24 cellular contexts compared by ENCODE assay signal in the genomic region with DNA sequence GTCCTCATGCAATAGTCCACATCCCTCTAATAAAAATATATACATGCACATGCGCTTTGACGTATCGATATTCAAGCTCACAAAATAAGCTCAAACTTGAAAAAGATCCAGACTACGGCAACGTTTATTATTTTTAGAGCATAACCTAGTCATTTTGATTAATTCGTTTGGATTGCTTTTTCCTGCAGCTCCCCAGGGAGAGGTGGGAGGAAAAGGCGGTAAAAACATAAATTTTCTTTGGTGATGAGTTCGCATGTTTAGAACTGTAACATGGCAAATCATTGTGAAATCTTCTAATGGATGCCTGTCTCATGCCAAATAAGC.
DNase-seq lines count a peak whose midpoint lies in the region; TF ChIP-seq lines count a peak whose summit lies in the region.
"Had no signal": no experiment of that assay in that cellular context is flagged by ENCODE, and none has a peak within 500 bp of the region (broad histone marks: within the 10 kb centered on the region; RNA-seq: fewer than 3 reads in every experiment).

No MANE protein-coding gene starts in this region.

- TF ChIP-seq CTCF in esophagus squamous epithelium (IDR thresholded peaks at IDR 0.05), result no peak
- no peak for TF ChIP-seq CTCF in nephron (IDR thresholded peaks at IDR 0.05; ENCODE audit: unreplicated experiment in 3 of 3)
- TF ChIP-seq CTCF in endothelial cell (IDR thresholded peaks at IDR 0.05; ENCODE audit: unreplicated experiment), result no peak
- TF ChIP-seq CTCF in vagina (IDR thresholded peaks at IDR 0.05), result no peak

- H3K9me3 ChIP-seq in adipocyte (ENCODE audit: control insufficient read depth, low read length) (no peaks in the 10 kb centered on the region), esophagus squamous epithelium (no peaks in the 10 kb centered on the region), vagina (no peaks in the 10 kb centered on the region)
- H3K9me3 ChIP-seq: lower lobe of right lung, thoracic aorta had no signal

- intact Hi-C loops in esophagus squamous epithelium (cut with DNase I), result loop anchor here (10.0 kb wide), 1 partner anchor 60 kb away; no protein-coding TSS in a partner anchor
- intact Hi-C loops in vagina (cut with DNase I), result loop anchor here (10.0 kb wide), 1 partner anchor 280 kb away; the partner anchor contains the start of gene KLF3

- H3K36me3 Mint-ChIP-seq in nephron (ENCODE audit: low read depth) (peaks cover 5% of the 10 kb centered on the region), endothelial cell (ENCODE audit: low read depth, unreplicated experiment) (peaks cover 6% of the 10 kb centered on the region)
- H3K36me3 Mint-ChIP-seq: brain; CD8-positive, alpha-beta T cell; stimulated activated memory B cell treated with anti-CD40 and anti-IgM and Interleukin-4, amounts not matched to agents 10 μg/mL and 1 μg/mL and 100 μg/mL, for 72 hours had no signal

- H3K4me1 ChIP-seq in adipocyte (ENCODE audit: control insufficient read depth, insufficient read depth, low read length) (peaks cover 66% of the 10 kb centered on the region), esophagus squamous epithelium (peaks cover 16 to 72% (median 47%) of the 10 kb centered on the region in 3 donors), vagina (peaks cover 40% of the 10 kb centered on the region)

- H3K4me1 Mint-ChIP-seq in nephron (peaks cover 69% of the 10 kb centered on the region), endothelial cell (ENCODE audit: unreplicated experiment) (no peaks in the 10 kb centered on the region)
- H3K4me1 Mint-ChIP-seq: activated T-helper 17 cell treated with anti-CD3 and anti-CD28 coated beads, Interleukin-2, amount 50 U/mL, for 72 hours; stimulated activated memory B cell treated with anti-CD40 and anti-IgM and Interleukin-4, amounts not matched to agents 10 μg/mL and 1 μg/mL and 100 μg/mL, for 72 hours had no signal

- H3K4me3 ChIP-seq in adipocyte (ENCODE audit: low read length) (no peak overlapping the region), esophagus squamous epithelium (no peak overlapping the region), vagina (no peak overlapping the region)
- H3K4me3 ChIP-seq: lower lobe of right lung, thoracic aorta had no signal

- TF ChIP-seq POLR2A in esophagus squamous epithelium (IDR thresholded peaks at IDR 0.05) (no peak), vagina (IDR thresholded peaks at IDR 0.05) (no peak)

- H3K27ac Mint-ChIP-seq in nephron, result peak overlapping the region; percentile 92 to 97 (median 97)
- H3K27ac Mint-ChIP-seq in endothelial cell (ENCODE audit: unreplicated experiment), result no peak overlapping the region
- H3K27ac Mint-ChIP-seq: activated naive CD8-positive, alpha-beta T cell; activated T-helper 17 cell treated with anti-CD3 and anti-CD28 coated beads, Interleukin-2, amount 50 U/mL, for 72 hours; CD8-positive, alpha-beta T cell; stimulated activated memory B cell treated with anti-CD40 and anti-IgM and Interleukin-4, amounts not matched to agents 10 μg/mL and 1 μg/mL and 100 μg/mL, for 72 hours; WTC11 had no signal

- peak overlapping the region; percentile 30 for H3K9ac ChIP-seq in adipocyte (ENCODE audit: low read length)

- H3K4me3 Mint-ChIP-seq in nephron (peak overlapping the region; percentile 7 to 50 (median 12)), endothelial cell (ENCODE audit: unreplicated experiment) (no peak overlapping the region)
- H3K4me3 Mint-ChIP-seq: activated naive CD8-positive, alpha-beta T cell; activated T-helper 17 cell treated with anti-CD3 and anti-CD28 coated beads, Interleukin-2, amount 50 U/mL, for 72 hours; brain; CD8-positive, alpha-beta T cell; stimulated activated memory B cell treated with anti-CD40 and anti-IgM and Interleukin-4, amounts not matched to agents 10 μg/mL and 1 μg/mL and 100 μg/mL, for 72 hours; WTC11 had no signal

- peak overlapping the region; percentile 65 to 91 (median 82) for H3K27ac ChIP-seq in esophagus squamous epithelium
- no peak overlapping the region for H3K27ac ChIP-seq in vagina
- H3K27ac ChIP-seq: lower lobe of right lung had no signal

- H3K9me3 Mint-ChIP-seq in nephron (peaks cover 10% of the 10 kb centered on the region), endothelial cell (ENCODE audit: unreplicated experiment) (peaks cover 4% of the 10 kb centered on the region)
- H3K9me3 Mint-ChIP-seq: CD8-positive, alpha-beta T cell had no signal

- no peaks in the 10 kb centered on the region for H3K27me3 ChIP-seq in adipocyte (replicated peaks; ENCODE audit: control insufficient read depth, insufficient read depth, low read length)
- no peaks in the 10 kb centered on the region for H3K27me3 ChIP-seq in esophagus squamous epithelium
- no peaks in the 10 kb centered on the region for H3K27me3 ChIP-seq in vagina

- peaks cover 6% of the 10 kb centered on the region for H3K27me3 Mint-ChIP-seq in nephron (ENCODE audit: low read depth)
- no peaks in the 10 kb centered on the region for H3K27me3 Mint-ChIP-seq in endothelial cell (ENCODE audit: unreplicated experiment)
- H3K27me3 Mint-ChIP-seq: activated naive CD8-positive, alpha-beta T cell; activated T-helper 17 cell treated with anti-CD3 and anti-CD28 coated beads, Interleukin-2, amount 50 U/mL, for 72 hours; brain; stimulated activated memory B cell treated with anti-CD40 and anti-IgM and Interleukin-4, amounts not matched to agents 10 μg/mL and 1 μg/mL and 100 μg/mL, for 72 hours had no signal

- H3K36me3 ChIP-seq in adipocyte (ENCODE audit: control insufficient read depth, insufficient read depth, low read length, severe bottlenecking) (no peaks in the 10 kb centered on the region), esophagus squamous epithelium (no peaks in the 10 kb centered on the region), vagina (no peaks in the 10 kb centered on the region)
- H3K36me3 ChIP-seq: lower lobe of right lung, thoracic aorta had no signal

- 34 to 49% methylated on average over 8 of the region's 8 CpGs for WGBS in esophagus squamous epithelium, 2 donors

- DNase-seq in adipocyte (ENCODE audit: low read depth), result no peak
- DNase-seq in esophagus squamous epithelium (lab: John Stamatoyannopoulos, UW), result no peak
- DNase-seq in activated CD8-positive, alpha-beta memory T cell treated with anti-CD3 and anti-CD28 coated beads for 24 hours, result no peak
- DNase-seq in endothelial cell (ENCODE audit: low spot score), result no peak
- DNase-seq in activated CD8-positive, alpha-beta memory T cell treated with anti-CD3 and anti-CD28 coated beads, Interleukin-2, amount 50 U/mL, for 4 hours, result no peak
- no peak for DNase-seq in vagina (ENCODE audit: extremely low spot score in 2 of 2)
- DNase-seq: activated CD4-positive, alpha-beta T cell treated with anti-CD3 and anti-CD28 coated beads, Interleukin-2, amount 50 U/mL, for 4 hours; activated CD8-positive, alpha-beta memory T cell treated with anti-CD3 and anti-CD28 coated beads, Interleukin-2, amount 50 U/mL, for 48 hours; CD8-positive, alpha-beta T cell; effector CD4-positive, alpha-beta T cell; hypothalamus; lower lobe of right lung; NCI-H1105; NCI-H2029 treated with DMSO at 0.1 percent for 48 hours; NCI-H748 treated with DMSO at 0.1 percent for 48 hours; retina; stimulated activated CD4-positive, alpha-beta T cell treated with anti-CD3 and anti-CD28 coated beads, Interleukin-4, amount 100 ng/mL, for 1 hour had no signal
